In genomic region chr11:2750601-2751522, GRCh38 we compare ENCODE assay signal across 14 cellular contexts. TPM values are rescaled to one million over a fixed set of nuclear protein-coding genes. Genes with fewer than 3 reads are reported as not detected.
A peak's percentile ranks its signal among the peaks of the same experiment; 100 is the strongest.
DNase-seq lines count a peak whose midpoint lies in the region; ATAC-seq and TF ChIP-seq lines count a peak whose summit lies in the region.
"Had no signal": no experiment of that assay in that cellular context is flagged by ENCODE, and none has a peak within 500 bp of the region (broad histone marks: within the 10 kb centered on the region; RNA-seq: fewer than 3 reads in every experiment).

No MANE protein-coding gene starts in this region.

- H3K9me3 Mint-ChIP-seq in neural crest cell (no peaks in the 10 kb centered on the region), endothelial cell (ENCODE audit: unreplicated experiment) (no peaks in the 10 kb centered on the region)

- TF ChIP-seq CTCF in neural crest cell (conservative IDR thresholded peaks at IDR 0.05) = no peak
- no peak for TF ChIP-seq CTCF in endothelial cell (IDR thresholded peaks at IDR 0.05; ENCODE audit: unreplicated experiment)

- ATAC-seq in HG02970 (IDR thresholded peaks at IDR 0.05; ENCODE audit: low FRiP score, unreplicated experiment) (no peak), GM21367 (IDR thresholded peaks at IDR 0.05; ENCODE audit: unreplicated experiment) (no peak)
- ATAC-seq: activated CD8-positive, alpha-beta T cell treated with anti-CD3 and anti-CD28 coated beads, Interleukin-2, amount 10 ng/mL, durations not matched to agents 7 days and 5 days; activated naive CD4-positive, alpha-beta T cell treated with anti-CD3 and anti-CD28 coated beads, Interleukin-2, amount 50 U/mL, for 72 hours had no signal

- H3K36me3 Mint-ChIP-seq in neural crest cell (ENCODE audit: low read depth) (peaks cover 2% of the 10 kb centered on the region), endothelial cell (ENCODE audit: low read depth, unreplicated experiment) (peaks cover 6% of the 10 kb centered on the region)

- DNase-seq in COLO668 (lab: John Stamatoyannopoulos, UW; ENCODE audit: unreplicated experiment) (peak; percentile 32), NCI-H1436 treated with DMSO at 0.1 percent for 48 hours (lab: John Stamatoyannopoulos, UW) (peak; percentile 11), astrocyte of the hippocampus (ENCODE audit: low read depth, low spot score) (peak; percentile 65), neural crest cell (ENCODE audit: low read depth, low spot score) (no peak), DMS53 treated with DMSO at 0.1 percent for 48 hours (lab: John Stamatoyannopoulos, UW; ENCODE audit: unreplicated experiment) (no peak), endothelial cell (ENCODE audit: low spot score) (no peak)
- DNase-seq: activated CD8-positive, alpha-beta T cell treated with anti-CD3 and anti-CD28 coated beads, Interleukin-2, amount 10 ng/mL, durations not matched to agents 7 days and 5 days; effector memory CD4-positive, alpha-beta T cell; GM23248 had no signal

- H3K4me1 Mint-ChIP-seq in neural crest cell (no peaks in the 10 kb centered on the region), endothelial cell (ENCODE audit: unreplicated experiment) (no peaks in the 10 kb centered on the region)
- H3K4me1 Mint-ChIP-seq: memory B cell had no signal

- H3K4me3 Mint-ChIP-seq in neural crest cell = no peak overlapping the region
- no peak overlapping the region for H3K4me3 Mint-ChIP-seq in endothelial cell (ENCODE audit: unreplicated experiment)
- H3K4me3 Mint-ChIP-seq: activated CD8-positive, alpha-beta T cell treated with anti-CD3 and anti-CD28 coated beads, Interleukin-2, amount 10 ng/mL, durations not matched to agents 7 days and 5 days; CD4-positive, alpha-beta T cell; memory B cell had no signal

- H3K27ac Mint-ChIP-seq in neural crest cell (ENCODE audit: unreplicated experiment) (peak overlapping the region; percentile 57), endothelial cell (ENCODE audit: unreplicated experiment) (no peak overlapping the region)
- H3K27ac Mint-ChIP-seq: activated CD8-positive, alpha-beta T cell treated with anti-CD3 and anti-CD28 coated beads, Interleukin-2, amount 10 ng/mL, durations not matched to agents 7 days and 5 days; activated naive CD4-positive, alpha-beta T cell treated with anti-CD3 and anti-CD28 coated beads, Interleukin-2, amount 50 U/mL, for 72 hours; CD4-positive, alpha-beta T cell; memory B cell had no signal

- H3K27me3 Mint-ChIP-seq in neural crest cell (ENCODE audit: low read depth) = no peaks in the 10 kb centered on the region
- peaks cover 14% of the 10 kb centered on the region for H3K27me3 Mint-ChIP-seq in endothelial cell (ENCODE audit: unreplicated experiment)
- H3K27me3 Mint-ChIP-seq: CD4-positive, alpha-beta T cell; memory B cell had no signal

RNA-seq across cellular contexts. Expression of gene KCNQ1OT1, which starts 51.1 kb away (rescaled TPM):
- 2.3 TPM in 2 replicates for total RNA-seq in neural crest cell
- 1.2 TPM for total RNA-seq in endothelial cell (ENCODE audit: unreplicated experiment)

Comparison
In these comparisons a context has a peak if more than half of its experiments do, and no peak if none do; other contexts are left out.
1. DNase-seq: peak in COLO668 (single experiment), NCI-H1436 treated with DMSO at 0.1 percent for 48 hours (single experiment) and astrocyte of the hippocampus (single experiment); none in neural crest cell (single experiment), DMS53 treated with DMSO at 0.1 percent for 48 hours (single experiment) and endothelial cell (single experiment).